1 cellular context compared by ENCODE assay signal in the genomic region with DNA sequence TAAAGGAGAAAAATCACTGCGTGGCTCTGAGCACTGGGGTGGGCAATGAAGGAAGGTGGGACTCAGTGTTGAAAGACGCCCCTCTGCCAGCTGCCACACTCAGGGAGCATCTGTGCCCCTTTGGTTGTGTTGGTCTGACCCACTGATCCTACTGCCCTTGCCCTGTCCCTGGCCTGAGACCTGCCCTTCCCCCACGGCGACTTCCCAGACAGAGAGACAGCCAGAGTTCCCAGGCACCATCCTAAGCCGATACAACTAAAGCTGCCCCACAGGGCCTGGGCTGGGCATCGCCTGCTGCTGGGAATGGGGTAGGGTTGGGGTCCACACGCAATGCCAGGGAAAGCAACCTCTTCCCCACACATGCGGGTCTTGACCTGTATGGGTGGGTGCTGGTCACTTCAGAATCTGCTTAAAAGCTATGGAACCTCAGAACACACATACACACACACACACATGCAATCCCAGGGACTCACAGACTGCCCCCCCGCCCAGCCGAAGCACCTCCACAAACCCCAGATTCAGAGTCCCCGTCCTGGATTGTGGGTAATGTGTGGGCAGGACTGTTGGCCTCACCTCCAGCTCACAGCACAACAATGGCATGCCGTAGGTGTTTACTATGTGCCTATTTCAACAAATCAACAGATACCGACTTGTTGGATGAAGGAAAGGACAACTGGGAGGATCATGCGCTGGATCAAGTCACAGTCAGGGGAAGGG.
TF ChIP-seq lines count a peak whose summit lies in the region.

No MANE protein-coding gene starts in this region.

TF ChIP-seq in HepG2, 621 proteins besides CTCF, POLR2A, EP300 and RAD21 (continued from another document):
- TF ChIP-seq MZF1 (CRISPR knock-in tag; IDR thresholded peaks at IDR 0.05; ENCODE audit: borderline replicate concordance): no peak
- no peak for TF ChIP-seq NFE2 (CRISPR knock-in tag; IDR thresholded peaks at IDR 0.05)
- no peak for TF ChIP-seq ETS1 (CRISPR knock-in tag; IDR thresholded peaks at IDR 0.05)
- TF ChIP-seq ZFP82 (CRISPR knock-in tag; IDR thresholded peaks at IDR 0.05; ENCODE audit: borderline replicate concordance): no peak
- TF ChIP-seq GABPB1 (CRISPR knock-in tag; IDR thresholded peaks at IDR 0.05): 0 out of 2 replicates have a peak, but pooled peaks have one; percentile 12
- TF ChIP-seq RBM22 (optimal IDR thresholded peaks at IDR 0.05; ENCODE audit: low read length): no peak
- TF ChIP-seq, protein P1, sequence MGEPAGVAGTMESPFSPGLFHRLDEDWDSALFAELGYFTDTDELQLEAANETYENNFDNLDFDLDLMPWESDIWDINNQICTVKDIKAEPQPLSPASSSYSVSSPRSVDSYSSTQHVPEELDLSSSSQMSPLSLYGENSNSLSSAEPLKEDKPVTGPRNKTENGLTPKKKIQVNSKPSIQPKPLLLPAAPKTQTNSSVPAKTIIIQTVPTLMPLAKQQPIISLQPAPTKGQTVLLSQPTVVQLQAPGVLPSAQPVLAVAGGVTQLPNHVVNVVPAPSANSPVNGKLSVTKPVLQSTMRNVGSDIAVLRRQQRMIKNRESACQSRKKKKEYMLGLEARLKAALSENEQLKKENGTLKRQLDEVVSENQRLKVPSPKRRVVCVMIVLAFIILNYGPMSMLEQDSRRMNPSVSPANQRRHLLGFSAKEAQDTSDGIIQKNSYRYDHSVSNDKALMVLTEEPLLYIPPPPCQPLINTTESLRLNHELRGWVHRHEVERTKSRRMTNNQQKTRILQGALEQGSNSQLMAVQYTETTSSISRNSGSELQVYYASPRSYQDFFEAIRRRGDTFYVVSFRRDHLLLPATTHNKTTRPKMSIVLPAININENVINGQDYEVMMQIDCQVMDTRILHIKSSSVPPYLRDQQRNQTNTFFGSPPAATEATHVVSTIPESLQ (CRISPR knock-in tag; conservative IDR thresholded peaks at IDR 0.05): no peak
